Comparison of ENCODE assay signal across 1 cellular context in the genomic region with DNA sequence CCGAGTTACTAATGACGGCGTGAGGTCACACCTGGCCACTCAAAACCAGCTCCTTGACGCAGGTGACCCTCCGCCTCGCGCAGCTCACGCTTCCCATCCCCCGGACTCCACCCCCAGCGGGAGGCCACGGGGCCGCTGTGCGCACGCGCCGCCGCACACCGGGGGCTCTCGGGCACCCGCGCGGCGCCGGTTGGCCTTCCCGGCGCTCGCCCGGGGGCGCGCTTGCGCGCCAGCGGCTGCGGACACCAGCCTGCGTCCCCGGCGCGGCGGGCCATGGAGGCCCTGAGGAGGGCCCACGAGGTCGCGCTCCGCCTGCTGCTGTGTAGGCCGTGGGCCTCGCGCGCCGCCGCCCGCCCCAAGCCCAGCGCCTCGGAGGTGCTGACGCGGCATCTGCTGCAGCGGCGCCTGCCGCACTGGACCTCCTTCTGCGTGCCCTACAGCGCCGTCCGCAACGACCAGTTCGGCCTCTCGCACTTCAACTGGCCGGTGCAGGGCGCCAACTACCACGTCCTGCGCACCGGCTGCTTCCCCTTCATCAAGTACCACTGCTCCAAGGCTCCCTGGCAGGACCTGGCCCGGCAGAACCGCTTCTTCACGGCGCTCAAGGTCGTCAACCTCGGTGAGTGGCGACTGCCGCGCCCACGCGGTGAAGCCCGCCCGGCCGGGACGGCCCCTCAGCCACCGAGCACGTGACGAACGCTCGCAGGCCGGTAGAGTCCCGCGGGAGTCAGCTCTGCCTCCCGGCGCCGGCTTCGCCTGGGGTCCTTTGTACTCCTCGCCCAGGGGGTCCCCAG.
TF ChIP-seq lines count a peak whose summit lies in the region.

Gene C15orf61 (plus strand): TSS at position 156 of the 794 bp plus-strand sequence. CDS start 118 bp downstream, at position 274.

TF ChIP-seq in K562, 482 proteins besides CTCF, POLR2A, EP300 and RAD21 (continued from another document and continues in another):
- peak; percentile 56; the same call in 1 of the 2 replicates for TF ChIP-seq ZNF12 (CRISPR knock-in tag; IDR thresholded peaks at IDR 0.05)
- peak; percentile 97 for TF ChIP-seq PHF8 (IDR thresholded peaks at IDR 0.05; ENCODE audit: borderline replicate concordance, low read length)
- peak; percentile 87 for TF ChIP-seq RAD51 (IDR thresholded peaks at IDR 0.05; ENCODE audit: borderline replicate concordance, low read depth)
- TF ChIP-seq ZNF507 (tag; conservative IDR thresholded peaks at IDR 0.05): no peak
- peak; percentile 59; the same call in 1 of the 2 replicates for TF ChIP-seq HNRNPL (IDR thresholded peaks at IDR 0.05; ENCODE audit: low read depth, low read length)
- TF ChIP-seq HDAC8 (tag; IDR thresholded peaks at IDR 0.05): no peak
- TF ChIP-seq, protein P1, sequence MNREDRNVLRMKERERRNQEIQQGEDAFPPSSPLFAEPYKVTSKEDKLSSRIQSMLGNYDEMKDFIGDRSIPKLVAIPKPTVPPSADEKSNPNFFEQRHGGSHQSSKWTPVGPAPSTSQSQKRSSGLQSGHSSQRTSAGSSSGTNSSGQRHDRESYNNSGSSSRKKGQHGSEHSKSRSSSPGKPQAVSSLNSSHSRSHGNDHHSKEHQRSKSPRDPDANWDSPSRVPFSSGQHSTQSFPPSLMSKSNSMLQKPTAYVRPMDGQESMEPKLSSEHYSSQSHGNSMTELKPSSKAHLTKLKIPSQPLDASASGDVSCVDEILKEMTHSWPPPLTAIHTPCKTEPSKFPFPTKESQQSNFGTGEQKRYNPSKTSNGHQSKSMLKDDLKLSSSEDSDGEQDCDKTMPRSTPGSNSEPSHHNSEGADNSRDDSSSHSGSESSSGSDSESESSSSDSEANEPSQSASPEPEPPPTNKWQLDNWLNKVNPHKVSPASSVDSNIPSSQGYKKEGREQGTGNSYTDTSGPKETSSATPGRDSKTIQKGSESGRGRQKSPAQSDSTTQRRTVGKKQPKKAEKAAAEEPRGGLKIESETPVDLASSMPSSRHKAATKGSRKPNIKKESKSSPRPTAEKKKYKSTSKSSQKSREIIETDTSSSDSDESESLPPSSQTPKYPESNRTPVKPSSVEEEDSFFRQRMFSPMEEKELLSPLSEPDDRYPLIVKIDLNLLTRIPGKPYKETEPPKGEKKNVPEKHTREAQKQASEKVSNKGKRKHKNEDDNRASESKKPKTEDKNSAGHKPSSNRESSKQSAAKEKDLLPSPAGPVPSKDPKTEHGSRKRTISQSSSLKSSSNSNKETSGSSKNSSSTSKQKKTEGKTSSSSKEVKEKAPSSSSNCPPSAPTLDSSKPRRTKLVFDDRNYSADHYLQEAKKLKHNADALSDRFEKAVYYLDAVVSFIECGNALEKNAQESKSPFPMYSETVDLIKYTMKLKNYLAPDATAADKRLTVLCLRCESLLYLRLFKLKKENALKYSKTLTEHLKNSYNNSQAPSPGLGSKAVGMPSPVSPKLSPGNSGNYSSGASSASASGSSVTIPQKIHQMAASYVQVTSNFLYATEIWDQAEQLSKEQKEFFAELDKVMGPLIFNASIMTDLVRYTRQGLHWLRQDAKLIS (CRISPR knock-in tag; IDR thresholded peaks at IDR 0.05): peak; percentile 98
- TF ChIP-seq MGA (IDR thresholded peaks at IDR 0.05): peak; percentile 97
- 0 out of 2 replicates have a peak, but pooled peaks have one; percentile 35 for TF ChIP-seq LARP7 (IDR thresholded peaks at IDR 0.05)
- TF ChIP-seq PREB (CRISPR knock-in tag; IDR thresholded peaks at IDR 0.05): peak; percentile 100; the same call in 1 of the 2 replicates
- TF ChIP-seq CC2D1A (IDR thresholded peaks at IDR 0.05): 0 out of 2 replicates have a peak, but pooled peaks have one; percentile 24
- TF ChIP-seq STAG1 (CRISPR knock-in tag; IDR thresholded peaks at IDR 0.05; ENCODE audit: borderline replicate concordance): peak; percentile 51
- TF ChIP-seq JUN (IDR thresholded peaks at IDR 0.05; ENCODE audit: borderline replicate concordance, low read depth, low read length): no peak
- TF ChIP-seq JUN (CRISPR knock-in tag; IDR thresholded peaks at IDR 0.05; ENCODE audit: borderline replicate concordance): no peak; the same call in 1 of the 2 replicates
- no peak for TF ChIP-seq ZNF318 (IDR thresholded peaks at IDR 0.05; ENCODE audit: borderline replicate concordance in 1 of 2, low read depth in 1 of 2)
- TF ChIP-seq FOXM1 (IDR thresholded peaks at IDR 0.05; ENCODE audit: low read depth): no peak
- peak; percentile 97 for TF ChIP-seq FOXM1 (CRISPR knock-in tag; IDR thresholded peaks at IDR 0.05; ENCODE audit: low read depth)
- TF ChIP-seq ZZZ3 (IDR thresholded peaks at IDR 0.05): no peak
- no peak for TF ChIP-seq PCBP2 (IDR thresholded peaks at IDR 0.05; ENCODE audit: low read depth, low read length, poor library complexity, severe bottlenecking)
- TF ChIP-seq MNT (conservative IDR thresholded peaks at IDR 0.05): peak; percentile 89 to 95
